27 cellular contexts compared by ENCODE assay signal in genomic region chr12:127373572-127373971, GRCh38.
"Had no signal": no experiment of that assay in that cellular context is flagged by ENCODE, and none has a peak within 500 bp of the region (broad histone marks: within the 10 kb centered on the region; RNA-seq: fewer than 3 reads in every experiment).

No MANE protein-coding gene starts in this region.

- H3K27me3 ChIP-seq: testis, thyroid gland, tibial nerve, transverse colon, upper lobe of left lung, uterus, vagina had no signal

- H3K4me3 Mint-ChIP-seq: stimulated activated effector memory CD8-positive, alpha-beta T cell treated with anti-CD3 and anti-CD28 coated beads, Interleukin-12 subunit alpha, Interleukin-12 subunit beta, amount 100 ng/mL, for 72 hours; stimulated activated memory B cell treated with anti-CD40 and anti-IgM and Interleukin-4, amounts not matched to agents 10 μg/mL and 1 μg/mL and 100 μg/mL, for 72 hours; stimulated activated naive B cell treated with anti-CD40 and anti-IgM and Interleukin-4, amounts not matched to agents 10 μg/mL and 1 μg/mL and 100 μg/mL, for 72 hours; stimulated activated naive CD8-positive, alpha-beta T cell treated with anti-CD3 and anti-CD28 coated beads, Interleukin-15, amount 100 ng/mL, for 72 hours; stimulated activated naive CD8-positive, alpha-beta T cell treated with anti-CD3 and anti-CD28 coated beads, Interleukin-15, Interleukin-2, amounts not matched to agents 100 ng/mL and 50 ng/mL, for 24 hours; type B pancreatic cell had no signal

- H3K4me3 ChIP-seq: stomach, suprapubic skin, testis, thoracic aorta, thyroid gland, tibial artery, tibial nerve, transverse colon, upper lobe of left lung, upper lobe of right lung, uterus, vagina had no signal

- H3K36me3 Mint-ChIP-seq: stimulated activated effector memory CD8-positive, alpha-beta T cell treated with anti-CD3 and anti-CD28 coated beads, Interleukin-12 subunit alpha, Interleukin-12 subunit beta, amount 100 ng/mL, for 72 hours; stimulated activated memory B cell treated with anti-CD40 and anti-IgM and Interleukin-4, amounts not matched to agents 10 μg/mL and 1 μg/mL and 100 μg/mL, for 72 hours; stimulated activated naive B cell treated with anti-CD40 and anti-IgM and Interleukin-4, amounts not matched to agents 10 μg/mL and 1 μg/mL and 100 μg/mL, for 72 hours; type B pancreatic cell had no signal

- H3K9me3 Mint-ChIP-seq: stimulated activated effector memory CD8-positive, alpha-beta T cell treated with anti-CD3 and anti-CD28 coated beads, Interleukin-12 subunit alpha, Interleukin-12 subunit beta, amount 100 ng/mL, for 72 hours; stimulated activated naive CD8-positive, alpha-beta T cell treated with anti-CD3 and anti-CD28 coated beads, Interleukin-15, Interleukin-2, amounts not matched to agents 100 ng/mL and 50 ng/mL, for 24 hours; type B pancreatic cell had no signal

- H3K27me3 Mint-ChIP-seq: stimulated activated memory B cell treated with anti-CD40 and anti-IgM and Interleukin-4, amounts not matched to agents 10 μg/mL and 1 μg/mL and 100 μg/mL, for 72 hours; stimulated activated naive CD8-positive, alpha-beta T cell treated with anti-CD3 and anti-CD28 coated beads, Interleukin-15, Interleukin-2, amounts not matched to agents 100 ng/mL and 50 ng/mL, for 24 hours; type B pancreatic cell had no signal

- DNase-seq: stimulated activated CD4-positive, alpha-beta T cell treated with anti-CD3 and anti-CD28 coated beads, Interleukin-2, amount 100 ng/mL, for 48 hours; stimulated activated CD4-positive, alpha-beta T cell treated with anti-CD3 and anti-CD28 coated beads, Interleukin-4, amount 100 ng/mL, for 1 hour; stimulated activated CD4-positive, alpha-beta T cell treated with anti-CD3 and anti-CD28 coated beads, Interleukin-4, amount 100 ng/mL, for 24 hours; stimulated activated CD4-positive, alpha-beta T cell treated with anti-CD3 and anti-CD28 coated beads, Interleukin-4, amount 100 ng/mL, for 4 hours; stimulated activated CD8-positive, alpha-beta memory T cell treated with anti-CD3 and anti-CD28 coated beads, Interleukin-4, amount 100 ng/mL, for 48 hours; stimulated activated naive B cell treated with anti-CD40 and anti-IgM and Interleukin-4, amounts not matched to agents 10 μg/mL and 1 μg/mL and 100 μg/mL, for 72 hours; stimulated activated naive CD4-positive, alpha-beta T cell; stimulated activated naive CD4-positive, alpha-beta T cell treated with Interleukin-2 at 50 U/mL for 16 hours; stimulated activated naive CD8-positive, alpha-beta T cell treated with anti-CD3 and anti-CD28 coated beads, Interleukin-15, amount 100 ng/mL, for 72 hours; stimulated activated naive CD8-positive, alpha-beta T cell treated with anti-CD3 and anti-CD28 coated beads, Interleukin-15, Interleukin-2, amounts not matched to agents 100 U/mL and 50 U/mL, for 24 hours; stomach; testis; thyroid gland; tibial artery; transverse colon; trophoblast cell; upper lobe of right lung; uterus had no signal

- H3K4me1 ChIP-seq: stomach, suprapubic skin, testis, thyroid gland, tibial artery, tibial nerve, transverse colon, upper lobe of left lung, upper lobe of right lung, uterus, vagina had no signal

- H3K9me3 ChIP-seq: suprapubic skin, testis, thoracic aorta, thyroid gland, tibial artery, transverse colon, upper lobe of left lung, upper lobe of right lung, uterus, vagina had no signal

- H3K36me3 ChIP-seq: stomach, suprapubic skin, thoracic aorta, thyroid gland, tibial artery, tibial nerve, transverse colon, upper lobe of left lung, upper lobe of right lung, uterus, vagina had no signal

- H3K27ac ChIP-seq: stomach, suprapubic skin, testis, thoracic aorta, thyroid gland, tibial artery, tibial nerve, transverse colon, upper lobe of left lung, upper lobe of right lung, uterus, vagina had no signal

- H3K4me1 Mint-ChIP-seq: stimulated activated effector memory CD8-positive, alpha-beta T cell treated with anti-CD3 and anti-CD28 coated beads, Interleukin-12 subunit alpha, Interleukin-12 subunit beta, amount 100 ng/mL, for 72 hours; stimulated activated memory B cell treated with anti-CD40 and anti-IgM and Interleukin-4, amounts not matched to agents 10 μg/mL and 1 μg/mL and 100 μg/mL, for 72 hours; stimulated activated naive B cell treated with anti-CD40 and anti-IgM and Interleukin-4, amounts not matched to agents 10 μg/mL and 1 μg/mL and 100 μg/mL, for 72 hours; stimulated activated naive CD8-positive, alpha-beta T cell treated with anti-CD3 and anti-CD28 coated beads, Interleukin-15, amount 100 ng/mL, for 72 hours had no signal

- H3K27ac Mint-ChIP-seq: stimulated activated effector memory CD8-positive, alpha-beta T cell treated with anti-CD3 and anti-CD28 coated beads, Interleukin-12 subunit alpha, Interleukin-12 subunit beta, amount 100 ng/mL, for 72 hours; stimulated activated memory B cell treated with anti-CD40 and anti-IgM and Interleukin-4, amounts not matched to agents 10 μg/mL and 1 μg/mL and 100 μg/mL, for 72 hours; stimulated activated naive B cell treated with anti-CD40 and anti-IgM and Interleukin-4, amounts not matched to agents 10 μg/mL and 1 μg/mL and 100 μg/mL, for 72 hours; stimulated activated naive CD8-positive, alpha-beta T cell treated with anti-CD3 and anti-CD28 coated beads, Interleukin-15, amount 100 ng/mL, for 72 hours; stimulated activated naive CD8-positive, alpha-beta T cell treated with anti-CD3 and anti-CD28 coated beads, Interleukin-15, Interleukin-2, amounts not matched to agents 100 ng/mL and 50 ng/mL, for 24 hours; type B pancreatic cell had no signal
